ENCODE assay signal across 9 cellular contexts in the genomic region with DNA sequence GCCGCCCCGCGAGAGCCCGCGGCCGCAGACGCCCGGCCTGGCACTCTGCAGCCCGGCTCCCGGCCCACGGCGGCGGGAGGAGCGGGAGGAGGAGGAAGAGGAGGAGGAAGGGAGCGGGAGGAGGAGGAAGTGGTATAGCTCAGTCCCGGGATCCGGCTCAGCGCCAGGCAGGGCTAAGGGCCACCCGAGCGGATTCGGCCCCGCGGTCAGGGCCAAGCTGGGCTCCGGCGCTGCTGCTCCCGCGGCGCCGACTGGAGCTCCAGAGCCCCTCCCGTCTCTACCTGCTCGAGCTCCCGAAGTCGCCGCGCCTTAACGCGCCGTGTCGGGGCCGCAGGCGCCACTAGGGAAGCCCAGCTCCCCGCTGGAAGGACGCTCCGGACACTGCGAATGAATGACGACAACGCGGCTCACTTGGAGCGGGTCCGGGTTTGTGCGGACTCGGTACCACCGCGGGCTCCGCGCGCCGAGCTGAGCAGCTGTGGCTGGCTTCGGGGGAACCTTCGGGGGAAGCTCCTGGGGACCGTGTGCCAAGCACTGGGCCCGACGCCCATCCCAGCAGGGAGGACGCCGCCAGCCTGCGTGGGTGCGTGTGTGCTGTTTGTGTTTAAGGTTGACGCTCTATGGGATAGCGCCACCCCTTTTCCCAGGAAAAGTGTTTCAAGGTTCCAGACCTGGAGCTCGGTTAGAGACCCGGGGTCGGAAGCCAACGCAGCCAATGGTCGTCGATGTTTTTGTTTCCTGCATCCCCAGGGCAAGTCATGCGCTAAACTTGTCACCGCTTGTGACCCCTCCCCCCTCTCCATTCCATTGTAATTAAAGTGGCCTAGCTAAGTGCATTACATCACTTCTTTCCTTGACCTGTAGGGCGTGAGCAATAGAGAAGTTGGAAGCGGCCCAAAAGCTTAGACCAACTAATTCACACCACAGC. TPM values are rescaled to one million over a fixed set of nuclear protein-coding genes. Genes with fewer than 3 reads are reported as not detected.
DNase-seq lines count a peak whose midpoint lies in the region; ATAC-seq and TF ChIP-seq lines count a peak whose summit lies in the region.
"Had no signal": no experiment of that assay in that cellular context is flagged by ENCODE, and none has a peak within 500 bp of the region (broad histone marks: within the 10 kb centered on the region; RNA-seq: fewer than 3 reads in every experiment).

TBC1D9 (minus strand) TSS at position 94 of the 928 bp plus-strand sequence. CDS start 340 bp downstream, outside the sequence.

- no peak within 1 kb of the TSS for H3K27ac Mint-ChIP-seq in activated T-helper 2 cell treated with anti-CD3 and anti-CD28 coated beads, Interferon-gamma antibody, Interleukin-2, Interleukin-4, amounts not matched to agents 10 μg/mL and 5 μg/mL and 100 μg/mL, durations not matched to agents 14 hours and 24 hours and 36 hours
- H3K27ac Mint-ChIP-seq in naive B cell: peak within 1 kb of the TSS; percentile 89 to 97 (median 95)

- no peaks in the 10 kb centered on the region for H3K36me3 ChIP-seq in aorta (ENCODE audit: control insufficient read depth in 1 of 2, insufficient read depth in 2 of 2, low read length in 1 of 2)

- DNase-seq in COLO829 (ENCODE audit: low spot score): peak; percentile 57
- peak; percentile 87 for DNase-seq in NCI-H345 (lab: John Stamatoyannopoulos, UW)
- no peak for DNase-seq in activated T-helper 2 cell treated with anti-CD3 and anti-CD28 coated beads, Interferon-gamma antibody, Interleukin-2, Interleukin-4, amounts not matched to agents 10 μg/mL and 5 μg/mL and 100 μg/mL, durations not matched to agents 14 hours and 24 hours and 36 hours (ENCODE audit: low spot score)
- peak; percentile 88 to 92 for DNase-seq in foreskin keratinocyte
- DNase-seq in naive B cell: peak; percentile 67
- DNase-seq in aorta: peak; percentile 87 to 90

- no peaks in the 10 kb centered on the region for H3K36me3 Mint-ChIP-seq in activated T-helper 2 cell treated with anti-CD3 and anti-CD28 coated beads, Interferon-gamma antibody, Interleukin-2, Interleukin-4, amounts not matched to agents 10 μg/mL and 5 μg/mL and 100 μg/mL, durations not matched to agents 14 hours and 24 hours and 36 hours (ENCODE audit: low read depth)
- peaks cover 0 to 19% of the 10 kb centered on the region in 2 donors for H3K36me3 Mint-ChIP-seq in naive B cell

- H3K27ac ChIP-seq in foreskin keratinocyte: peak within 1 kb of the TSS; percentile 35
- peak within 1 kb of the TSS in 1 of 2 donors; percentile 43 for H3K27ac ChIP-seq in aorta (ENCODE audit: low read depth in 1 of 2, low read length in 2 of 2)

- intact Hi-C loops in activated T-helper 2 cell treated with anti-CD3 and anti-CD28 coated beads, Interferon-gamma antibody, Interleukin-2, Interleukin-4, amounts not matched to agents 10 μg/mL and 5 μg/mL and 100 μg/mL, durations not matched to agents 14 hours and 24 hours and 36 hours (cut with micrococcal nuclease): no loop called here
- intact Hi-C loops in aorta (cut with DNase I): loop anchor here in 1 of 2 donors (10.0 kb wide), 1 partner anchor 102 kb away; no protein-coding TSS in a partner anchor

- H3K27me3 ChIP-seq in foreskin keratinocyte (no peaks in the 10 kb centered on the region), aorta (ENCODE audit: control insufficient read depth in 1 of 2, insufficient read depth in 2 of 2, low read length in 1 of 2) (no peaks in the 10 kb centered on the region)

- H3K4me1 Mint-ChIP-seq in activated T-helper 2 cell treated with anti-CD3 and anti-CD28 coated beads, Interferon-gamma antibody, Interleukin-2, Interleukin-4, amounts not matched to agents 10 μg/mL and 5 μg/mL and 100 μg/mL, durations not matched to agents 14 hours and 24 hours and 36 hours (ENCODE audit: low read depth): peaks cover 4% of the 10 kb centered on the region
- peaks cover 50 to 74% (median 73%) of the 10 kb centered on the region in 3 donors for H3K4me1 Mint-ChIP-seq in naive B cell
- H3K4me1 Mint-ChIP-seq: central memory CD8-positive, alpha-beta T cell had no signal

- H3K4me3 Mint-ChIP-seq in activated T-helper 2 cell treated with anti-CD3 and anti-CD28 coated beads, Interferon-gamma antibody, Interleukin-2, Interleukin-4, amounts not matched to agents 10 μg/mL and 5 μg/mL and 100 μg/mL, durations not matched to agents 14 hours and 24 hours and 36 hours (ENCODE audit: low read depth): peak within 1 kb of the TSS; percentile 42
- H3K4me3 Mint-ChIP-seq in naive B cell: peak within 1 kb of the TSS; percentile 83 to 96 (median 93)

- no peaks in the 10 kb centered on the region for H3K9me3 ChIP-seq in aorta (ENCODE audit: control insufficient read depth, low read length)

- H3K9me3 Mint-ChIP-seq in activated T-helper 2 cell treated with anti-CD3 and anti-CD28 coated beads, Interferon-gamma antibody, Interleukin-2, Interleukin-4, amounts not matched to agents 10 μg/mL and 5 μg/mL and 100 μg/mL, durations not matched to agents 14 hours and 24 hours and 36 hours: no peaks in the 10 kb centered on the region
- H3K9me3 Mint-ChIP-seq in naive B cell: no peaks in the 10 kb centered on the region
- H3K9me3 Mint-ChIP-seq: central memory CD8-positive, alpha-beta T cell had no signal

- WGBS in aorta, 2 donors: 0 to 1% methylated on average over 66 to 79 of the region's 79 CpGs

- H3K4me1 ChIP-seq in foreskin keratinocyte (peaks cover 6% of the 10 kb centered on the region), aorta (ENCODE audit: control insufficient read depth in 1 of 2, insufficient read depth in 2 of 2, low read length in 2 of 2) (no peaks in the 10 kb centered on the region)

- ATAC-seq in GM19324 (IDR thresholded peaks at IDR 0.05; ENCODE audit: low FRiP score, unreplicated experiment) (peak; percentile 55), HG03354 (IDR thresholded peaks at IDR 0.05; ENCODE audit: poor library complexity, severe bottlenecking, unreplicated experiment) (peak; percentile 41), foreskin keratinocyte (peak; percentile 63), naive B cell (ENCODE audit: low read depth in 2 of 2) (peak; percentile 60 to 62), aorta (ENCODE audit: low FRiP score) (peak; percentile 88)

- TF ChIP-seq CTCF in foreskin keratinocyte (conservative IDR thresholded peaks at IDR 0.05): peak; percentile 33

- peak within 1 kb of the TSS; percentile 69 to 71 for H3K4me3 ChIP-seq in aorta (ENCODE audit: low read length in 2 of 2)

- peaks cover 58% of the 10 kb centered on the region for H3K27me3 Mint-ChIP-seq in activated T-helper 2 cell treated with anti-CD3 and anti-CD28 coated beads, Interferon-gamma antibody, Interleukin-2, Interleukin-4, amounts not matched to agents 10 μg/mL and 5 μg/mL and 100 μg/mL, durations not matched to agents 14 hours and 24 hours and 36 hours (ENCODE audit: low read depth)
- H3K27me3 Mint-ChIP-seq in naive B cell: no peaks in the 10 kb centered on the region

RNA-seq across cellular contexts. Expression of gene TBC1D9, which starts in this region (rescaled TPM):
- 0.07 TPM in 2 replicates for total RNA-seq in activated T-helper 2 cell treated with anti-CD3 and anti-CD28 coated beads, Interferon-gamma antibody, Interleukin-2, Interleukin-4, amounts not matched to agents 10 μg/mL and 5 μg/mL and 100 μg/mL, durations not matched to agents 14 hours and 24 hours and 36 hours
- 13.9 and 16.4 TPM in 2 replicates for total RNA-seq in foreskin keratinocyte
- 3.5 and 3.6 TPM in 2 replicates for polyA plus RNA-seq in foreskin keratinocyte
- 10 to 100 TPM in 5 of 6 donors, 1 to 10 TPM in 1; 4.4 to 38.9 (median 21.2) TPM for polyA plus RNA-seq in naive B cell (ENCODE audit: low read depth in 6 of 6)
- total RNA-seq in aorta: 10 to 100 TPM; 18.5 to 28.8 TPM
- polyA plus RNA-seq in aorta: 1 to 10 TPM; 4.7 to 8.5 TPM

Comparison
In these comparisons a context has a peak if more than half of its experiments do, and no peak if none do; other contexts are left out.
1. RNA of gene TBC1D9 (total RNA-seq): 18.5 to 28.8 TPM in aorta and 13.9 to 16.4 TPM in foreskin keratinocyte; 0.07 TPM in activated T-helper 2 cell treated with anti-CD3 and anti-CD28 coated beads, Interferon-gamma antibody, Interleukin-2, Interleukin-4, amounts not matched to agents 10 μg/mL and 5 μg/mL and 100 μg/mL, durations not matched to agents 14 hours and 24 hours and 36 hours; every median in the first group is over 10 times any median in the second.
2. Peak in every context shown above with its lines, with median percentiles within 50 percentile points of each other: ATAC-seq.